ENCODE assay signal across 8 cellular contexts in the genomic region with DNA sequence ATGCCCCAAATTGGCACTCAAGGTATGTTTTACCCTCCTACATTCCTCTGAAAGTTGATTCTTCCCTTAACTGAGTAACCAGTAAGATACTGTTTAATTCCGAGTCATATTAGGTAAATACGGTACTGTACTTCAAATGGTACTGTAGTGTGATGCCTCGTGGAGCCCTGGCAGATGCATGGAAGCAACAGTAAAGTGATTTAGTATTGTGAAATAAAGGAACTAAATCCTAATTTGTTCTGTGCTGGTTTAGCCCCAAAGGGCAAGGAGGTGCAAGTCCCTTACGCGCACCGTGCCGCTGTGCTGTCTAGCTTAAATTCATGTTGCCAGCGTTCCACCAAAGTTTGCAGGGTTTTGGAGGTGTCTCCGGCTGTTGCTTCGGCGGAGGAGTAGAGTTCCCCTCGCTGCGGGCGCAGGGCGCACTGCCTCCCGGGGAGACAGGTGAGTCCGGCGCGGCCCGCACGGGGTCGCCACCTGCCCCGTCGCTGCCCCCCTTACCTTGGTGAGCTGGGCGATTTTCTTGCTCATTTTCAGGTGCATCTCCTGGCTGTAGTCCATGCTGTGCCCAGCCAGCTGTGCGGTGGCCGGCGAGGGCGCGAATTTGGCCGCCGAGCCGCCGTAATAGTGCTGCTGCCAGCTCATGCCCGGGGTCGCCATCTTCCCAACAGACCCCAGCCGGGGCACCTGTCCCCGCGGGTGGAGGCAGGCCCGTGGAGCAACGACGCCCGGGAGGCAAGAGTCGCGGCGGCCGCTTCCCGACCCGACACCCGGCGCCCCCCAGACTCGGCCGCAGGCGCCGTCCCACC. TPM values are rescaled to one million over a fixed set of nuclear protein-coding genes. Genes with fewer than 3 reads are reported as not detected.
DNase-seq lines count a peak whose midpoint lies in the region; ATAC-seq and TF ChIP-seq lines count a peak whose summit lies in the region.

No MANE protein-coding gene starts in this region.

- TF ChIP-seq CTCF in heart left ventricle (IDR thresholded peaks at IDR 0.05): peak in 1 of 12 donors; percentile 17
- TF ChIP-seq CTCF in progenitor cell of endocrine pancreas (IDR thresholded peaks at IDR 0.05; ENCODE audit: unreplicated experiment): peak; percentile 68

- TF ChIP-seq POLR2A in heart left ventricle (IDR thresholded peaks at IDR 0.05): no peak

- H3K27ac Mint-ChIP-seq in activated naive CD4-positive, alpha-beta T cell treated with anti-CD3 and anti-CD28 coated beads, Interleukin-2, amount 50 U/mL, for 24 hours: peak overlapping the region; percentile 97
- H3K27ac Mint-ChIP-seq in progenitor cell of endocrine pancreas: peak overlapping the region; percentile 79

- H3K4me1 ChIP-seq in heart left ventricle: peaks cover 0 to 22% (median 9%) of the 10 kb centered on the region in 12 donors

- H3K4me3 Mint-ChIP-seq in activated naive CD4-positive, alpha-beta T cell treated with anti-CD3 and anti-CD28 coated beads, Interleukin-2, amount 50 U/mL, for 24 hours: peak overlapping the region; percentile 89
- peak overlapping the region; percentile 82 for H3K4me3 Mint-ChIP-seq in progenitor cell of endocrine pancreas (ENCODE audit: low read depth)

- peaks cover 3% of the 10 kb centered on the region for H3K36me3 Mint-ChIP-seq in activated naive CD4-positive, alpha-beta T cell treated with anti-CD3 and anti-CD28 coated beads, Interleukin-2, amount 50 U/mL, for 24 hours
- H3K36me3 Mint-ChIP-seq in progenitor cell of endocrine pancreas (ENCODE audit: insufficient read depth): no peaks in the 10 kb centered on the region

- H3K9me3 Mint-ChIP-seq in activated naive CD4-positive, alpha-beta T cell treated with anti-CD3 and anti-CD28 coated beads, Interleukin-2, amount 50 U/mL, for 24 hours: no peaks in the 10 kb centered on the region
- H3K9me3 Mint-ChIP-seq in progenitor cell of endocrine pancreas (ENCODE audit: low read depth): peaks cover under 1% of the 10 kb centered on the region

- no peaks in the 10 kb centered on the region for H3K27me3 Mint-ChIP-seq in activated naive CD4-positive, alpha-beta T cell treated with anti-CD3 and anti-CD28 coated beads, Interleukin-2, amount 50 U/mL, for 24 hours
- peaks cover 2% of the 10 kb centered on the region for H3K27me3 Mint-ChIP-seq in progenitor cell of endocrine pancreas

- ATAC-seq in GM19035 (IDR thresholded peaks at IDR 0.05; ENCODE audit: unreplicated experiment) (peak; percentile 39), HG03439 (IDR thresholded peaks at IDR 0.05; ENCODE audit: unreplicated experiment) (peak; percentile 11), heart left ventricle (peak in 3 of 4 donors; percentile 19 to 47 (median 23)), GM18520 (IDR thresholded peaks at IDR 0.05; ENCODE audit: unreplicated experiment) (no peak)

- peaks cover 0 to 4% (median 0%) of the 10 kb centered on the region in 12 donors for H3K9me3 ChIP-seq in heart left ventricle

- peak overlapping the region in 6 of 12 donors; percentile 39 to 85 (median 52) for H3K27ac ChIP-seq in heart left ventricle

- H3K4me3 ChIP-seq in heart left ventricle: peak overlapping the region; percentile 53 to 79 (median 67)

- H3K27me3 ChIP-seq in heart left ventricle: peaks cover 0 to 11% (median 0%) of the 10 kb centered on the region in 9 donors

- H3K36me3 ChIP-seq in heart left ventricle: no peaks in the 10 kb centered on the region

- H3K4me1 Mint-ChIP-seq in activated naive CD4-positive, alpha-beta T cell treated with anti-CD3 and anti-CD28 coated beads, Interleukin-2, amount 50 U/mL, for 24 hours: peaks cover 61% of the 10 kb centered on the region
- peaks cover 25% of the 10 kb centered on the region for H3K4me1 Mint-ChIP-seq in progenitor cell of endocrine pancreas (ENCODE audit: low read depth)

- DNase-seq in AG08396 (ENCODE audit: low spot score): peak; percentile 11
- DNase-seq in SHP77 treated with DMSO at 0.1 percent for 48 hours (lab: John Stamatoyannopoulos, UW): peak; percentile 21
- peak in 4 of 5 donors; percentile 8 to 27 (median 23) for DNase-seq in heart left ventricle
- DNase-seq in progenitor cell of endocrine pancreas (ENCODE audit: low spot score, unreplicated experiment): peak; percentile 63

- WGBS in heart left ventricle, 4 donors: 2 to 4% (median 2%) methylated on average over 16 to 55 of the region's 55 CpGs

- intact Hi-C loops in heart left ventricle (cut with DNase I): no loop called here

RNA-seq across cellular contexts. Expression of a gene that starts 0.6 kb away (rescaled TPM):
- total RNA-seq in heart left ventricle: 1 to 10 TPM in 3 of 9 donors, under 1 TPM in 6; 0.16 to 1.1 (median 0.45) TPM
- under 1 TPM; 0.18 to 0.65 TPM for polyA plus RNA-seq in heart left ventricle
- 20.9 and 23.0 TPM in 2 replicates for total RNA-seq in progenitor cell of endocrine pancreas

Comparison
In these comparisons a context has a peak if more than half of its experiments do, and no peak if none do; other contexts are left out.
1. DNase-seq: peak in every context shown above with its lines; median percentile 63 in progenitor cell of endocrine pancreas; 23 in heart left ventricle; 21 in SHP77 treated with DMSO at 0.1 percent for 48 hours; 11 in AG08396.
2. RNA of a gene that starts 0.6 kb away (total RNA-seq): 20.9 to 23.0 TPM in progenitor cell of endocrine pancreas; 0.16 to 1.1 TPM in heart left ventricle; every median in the first group is over 10 times any median in the second.